ENCODE assay signal across 8 cellular contexts in genomic region chr17:68035523-68036303, GRCh38. TPM values are rescaled to one million over a fixed set of nuclear protein-coding genes. Genes with fewer than 3 reads are reported as not detected.
A peak's percentile ranks its signal among the peaks of the same experiment; 100 is the strongest.
DNase-seq lines count a peak whose midpoint lies in the region; ATAC-seq and TF ChIP-seq lines count a peak whose summit lies in the region.

Gene KPNA2 (plus strand): TSS chr17:68035735. CDS start chr17:68037133, 1,398 bp downstream.

- H3K4me1 ChIP-seq in adrenal gland (replicated peaks in 1 of 2), result peaks cover 4 to 18% of the 10 kb centered on the region in 2 donors
- H3K4me1 ChIP-seq in heart right ventricle, result peaks cover 0 to 27% (median 20%) of the 10 kb centered on the region in 9 donors
- H3K4me1 ChIP-seq in transverse colon, result peaks cover 3 to 17% (median 9%) of the 10 kb centered on the region in 4 donors

- ATAC-seq in HG02884 (IDR thresholded peaks at IDR 0.05; ENCODE audit: unreplicated experiment), result peak; percentile 92
- ATAC-seq in heart right ventricle, result peak; percentile 96 to 98 (median 97)

- WGBS in adrenal gland, 4 donors, result 0 to 1% (median 0%) methylated on average over 11 to 68 of the region's 72 CpGs
- 0 to 1% methylated on average over 61 to 68 of the region's 72 CpGs for WGBS in heart right ventricle, 2 donors
- 1% methylated on average over 32 of the region's 72 CpGs; no CpG with 5 or more reads in 1 of the 2 donors for WGBS in transverse colon (ENCODE audit: low coverage in 1 of 2), 2 donors

- peaks cover 0 to 17% of the 10 kb centered on the region in 2 donors for H3K36me3 ChIP-seq in adrenal gland (replicated peaks in 1 of 2)
- H3K36me3 ChIP-seq in heart right ventricle, result peaks cover 0 to 39% (median 9%) of the 10 kb centered on the region in 9 donors
- peaks cover 0 to 11% (median 0%) of the 10 kb centered on the region in 4 donors for H3K36me3 ChIP-seq in transverse colon

- DNase-seq in NCI-H146 treated with DMSO at 0.1 percent for 48 hours (lab: John Stamatoyannopoulos, UW; ENCODE audit: unreplicated experiment) (peak; percentile 97), T-helper 1 cell (peak; percentile 84 to 97 (median 89)), adrenal gland (peak; percentile 95 to 98 (median 97)), heart right ventricle (peak; percentile 92 to 96), pons (ENCODE audit: low spot score) (peak; percentile 98), transverse colon (peak; percentile 94)

- TF ChIP-seq POLR2A in GM15510 (IDR thresholded peaks at IDR 0.05; ENCODE audit: borderline replicate concordance, extremely low read depth, insufficient read length) (peak; percentile 87), adrenal gland (IDR thresholded peaks at IDR 0.05) (peak; percentile 65 to 79), transverse colon (IDR thresholded peaks at IDR 0.05) (peak; percentile 64)

- intact Hi-C loops in adrenal gland (cut with DNase I) (no loop called here), heart right ventricle (cut with DNase I) (loop anchor here in 2 of 10 donors (2.0 to 10.0 kb wide), 3 partner anchors 15 to 69 kb away; no protein-coding TSS in a partner anchor), transverse colon (cut with DNase I; ENCODE audit: low total_unique reads) (no loop called here)

- peak within 1 kb of the TSS; percentile 65 to 85 (median 83) for H3K27ac ChIP-seq in adrenal gland
- H3K27ac ChIP-seq in heart right ventricle, result peak within 1 kb of the TSS; percentile 50 to 91 (median 86)
- peak within 1 kb of the TSS; percentile 81 to 93 (median 87) for H3K27ac ChIP-seq in transverse colon

- no peaks in the 10 kb centered on the region for H3K9me3 ChIP-seq in adrenal gland (replicated peaks in 1 of 3)
- H3K9me3 ChIP-seq in heart right ventricle, result no peaks in the 10 kb centered on the region
- no peaks in the 10 kb centered on the region for H3K9me3 ChIP-seq in transverse colon

- H3K27me3 ChIP-seq in adrenal gland (no peaks in the 10 kb centered on the region), heart right ventricle (no peaks in the 10 kb centered on the region), transverse colon (no peaks in the 10 kb centered on the region)

- in situ Hi-C loops in transverse colon (cut with MboI; ENCODE audit: low pct_ligation_motif_present in 1 of 4, low pct_unique_long_range_greater_than_20kb in 1 of 4, low sequenced_read_pairs in 3 of 4), result no loop called here

- TF ChIP-seq CTCF in adrenal gland (IDR thresholded peaks at IDR 0.05) (peak in 1 of 6 experiments; percentile 2), heart right ventricle (IDR thresholded peaks at IDR 0.05) (no peak), transverse colon (IDR thresholded peaks at IDR 0.05) (no peak)

- H3K4me3 ChIP-seq in adrenal gland (peak within 1 kb of the TSS; percentile 33 to 88 (median 78)), heart right ventricle (peak within 1 kb of the TSS; percentile 82 to 100 (median 98)), transverse colon (peak within 1 kb of the TSS; percentile 71 to 97 (median 90))

- no peak for TF ChIP-seq EP300 in transverse colon (IDR thresholded peaks at IDR 0.05; ENCODE audit: low read depth)

RNA-seq across cellular contexts. Expression of gene KPNA2, which starts in this region (rescaled TPM):
- total RNA-seq in adrenal gland, result 10 to 100 TPM; 12.2 to 31.7 (median 22.8) TPM
- polyA plus RNA-seq in adrenal gland, result 10 to 100 TPM in 1 of 3 donors, 1 to 10 TPM in 2; 5.1 to 38.7 (median 8.5) TPM
- 10 to 100 TPM; 12.6 to 33.3 (median 18.8) TPM for total RNA-seq in heart right ventricle
- 10 to 100 TPM in 1 of 2 donors, 1 to 10 TPM in 1; 6.1 to 25.2 TPM for polyA plus RNA-seq in heart right ventricle
- total RNA-seq in transverse colon, result 10 to 100 TPM in 3 of 4 donors, 1 to 10 TPM in 1; 3.4 to 21.5 (median 11.0) TPM

Comparison
In these comparisons a context has a peak if more than half of its experiments do, and no peak if none do; other contexts are left out.
1. Peak in every context shown above with its lines: DNase-seq, ATAC-seq, H3K4me3 ChIP-seq and H3K27ac ChIP-seq.